ENCODE assay signal across 2 cellular contexts in genomic region chr22:39454385-39454871, GRCh38.
TF ChIP-seq lines count a peak whose summit lies in the region.

No MANE protein-coding gene starts in this region.

TF ChIP-seq in IMR-90, 13 proteins besides CTCF, POLR2A, EP300 and RAD21 (continued from another document):
- TF ChIP-seq MAFK (IDR thresholded peaks at IDR 0.05; ENCODE audit: low read depth, low read length): no peak
- no peak for TF ChIP-seq CEBPB (IDR thresholded peaks at IDR 0.05; ENCODE audit: low read depth, low read length)
- no peak for TF ChIP-seq RFX5 (IDR thresholded peaks at IDR 0.05; ENCODE audit: low read depth, low read length)
- TF ChIP-seq ELK1 (IDR thresholded peaks at IDR 0.05; ENCODE audit: borderline replicate concordance, low read depth, low read length): no peak
- TF ChIP-seq RCOR1 (IDR thresholded peaks at IDR 0.05; ENCODE audit: insufficient replicate concordance, low read length): no peak
- TF ChIP-seq USF2 (IDR thresholded peaks at IDR 0.05; ENCODE audit: low read depth, low read length): no peak

TF ChIP-seq in WTC11, 78 proteins besides CTCF, POLR2A, EP300 and RAD21 (continued from another document):
- TF ChIP-seq IRF1 (CRISPR knock-in tag; IDR thresholded peaks at IDR 0.05) (no peak), CREB1 (CRISPR knock-in tag; IDR thresholded peaks at IDR 0.05) (no peak), MXD4 (CRISPR knock-in tag; IDR thresholded peaks at IDR 0.05; ENCODE audit: borderline replicate concordance) (no peak), RELA (CRISPR knock-in tag; IDR thresholded peaks at IDR 0.05; ENCODE audit: borderline replicate concordance) (no peak), CBFB (CRISPR knock-in tag; IDR thresholded peaks at IDR 0.05; ENCODE audit: low read depth) (no peak), HMGA2 (CRISPR knock-in tag; IDR thresholded peaks at IDR 0.05) (no peak), ETV6 (CRISPR knock-in tag; IDR thresholded peaks at IDR 0.05) (no peak), GTF2I (CRISPR knock-in tag; conservative IDR thresholded peaks at IDR 0.05) (no peak), ZNF416 (CRISPR knock-in tag; IDR thresholded peaks at IDR 0.05) (no peak)
